ENCODE assay signal across 26 cellular contexts in the genomic region with DNA sequence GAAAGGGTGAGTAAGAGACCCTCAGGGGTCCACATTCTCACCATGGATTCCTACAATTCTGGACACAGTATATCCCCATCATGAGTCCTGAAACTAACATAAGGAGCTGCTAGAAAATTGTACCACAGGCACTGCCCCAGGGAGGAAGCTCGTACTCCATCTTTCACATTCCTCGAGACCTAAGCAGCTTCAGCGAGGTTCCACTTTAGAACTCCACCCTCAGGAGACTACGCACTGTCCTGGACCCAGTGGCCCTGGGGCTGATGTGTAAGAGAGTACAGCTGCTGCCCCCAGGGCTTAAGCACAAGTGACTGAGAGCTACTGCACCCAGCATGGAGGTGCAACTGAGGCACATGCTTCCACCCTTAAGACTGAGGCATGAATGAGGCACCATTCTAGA.
"Had no signal": no experiment of that assay in that cellular context is flagged by ENCODE, and none has a peak within 500 bp of the region (broad histone marks: within the 10 kb centered on the region; RNA-seq: fewer than 3 reads in every experiment).

No MANE protein-coding gene starts in this region.

- H3K36me3 ChIP-seq: stomach, suprapubic skin, thoracic aorta, thyroid gland, tibial artery, tibial nerve, transverse colon, upper lobe of left lung, upper lobe of right lung, uterus, vagina had no signal

- H3K4me1 ChIP-seq: stomach, suprapubic skin, testis, thyroid gland, tibial nerve, transverse colon, upper lobe of left lung, upper lobe of right lung, uterus, vagina had no signal

- H3K27me3 ChIP-seq: stomach, suprapubic skin, testis, thyroid gland, tibial artery, tibial nerve, transverse colon, upper lobe of left lung, upper lobe of right lung, uterus, vagina had no signal

- H3K4me3 ChIP-seq: stomach, suprapubic skin, testis, thoracic aorta, thyroid gland, tibial artery, tibial nerve, transverse colon, upper lobe of left lung, upper lobe of right lung, uterus, vagina had no signal

- FAIRE-seq: urothelium cell line had no signal

- ATAC-seq: stimulated activated effector memory CD8-positive, alpha-beta T cell treated with anti-CD3 and anti-CD28 coated beads, Interleukin-12 subunit alpha, Interleukin-12 subunit beta, amount 100 ng/mL, for 72 hours; stimulated activated memory B cell treated with anti-CD40 and anti-IgM and Interleukin-4, amounts not matched to agents 10 μg/mL and 1 μg/mL and 100 μg/mL, for 72 hours; stimulated activated naive B cell treated with anti-CD40 and anti-IgM and Interleukin-4, amounts not matched to agents 10 μg/mL and 1 μg/mL and 100 μg/mL, for 72 hours; stimulated activated naive CD8-positive, alpha-beta T cell treated with anti-CD3 and anti-CD28 coated beads, Interleukin-15, amount 100 ng/mL, for 72 hours; stimulated activated naive CD8-positive, alpha-beta T cell treated with anti-CD3 and anti-CD28 coated beads, Interleukin-15, Interleukin-2, amounts not matched to agents 100 U/mL and 50 U/mL, for 24 hours; upper lobe of right lung had no signal

- DNase-seq: stimulated activated CD4-positive, alpha-beta T cell treated with anti-CD3 and anti-CD28 coated beads, Interleukin-2, amount 100 ng/mL, for 48 hours; stimulated activated CD4-positive, alpha-beta T cell treated with anti-CD3 and anti-CD28 coated beads, Interleukin-4, amount 100 ng/mL, for 1 hour; stimulated activated CD4-positive, alpha-beta T cell treated with anti-CD3 and anti-CD28 coated beads, Interleukin-4, amount 100 ng/mL, for 24 hours; stimulated activated CD4-positive, alpha-beta T cell treated with anti-CD3 and anti-CD28 coated beads, Interleukin-4, amount 100 ng/mL, for 4 hours; stimulated activated CD8-positive, alpha-beta memory T cell treated with anti-CD3 and anti-CD28 coated beads, Interleukin-4, amount 100 ng/mL, for 48 hours; stimulated activated naive B cell treated with anti-CD40 and anti-IgM and Interleukin-4, amounts not matched to agents 10 μg/mL and 1 μg/mL and 100 μg/mL, for 72 hours; stimulated activated naive CD4-positive, alpha-beta T cell; stimulated activated naive CD4-positive, alpha-beta T cell treated with Interleukin-2 at 50 U/mL for 16 hours; stimulated activated naive CD8-positive, alpha-beta T cell treated with anti-CD3 and anti-CD28 coated beads, Interleukin-15, amount 100 ng/mL, for 72 hours; stimulated activated naive CD8-positive, alpha-beta T cell treated with anti-CD3 and anti-CD28 coated beads, Interleukin-15, Interleukin-2, amounts not matched to agents 100 U/mL and 50 U/mL, for 24 hours; stomach; substantia nigra; testis; thyroid gland; tibial artery; transverse colon; upper lobe of left lung; upper lobe of right lung; uterus had no signal

- H3K9me3 ChIP-seq: suprapubic skin, testis, thoracic aorta, thyroid gland, tibial artery, transverse colon, upper lobe of left lung, upper lobe of right lung, uterus, vagina had no signal

- H3K27ac ChIP-seq: stomach, suprapubic skin, testis, thoracic aorta, thyroid gland, tibial artery, tibial nerve, transverse colon, upper lobe of left lung, upper lobe of right lung, uterus, vagina had no signal
